18 cellular contexts compared by ENCODE assay signal in the genomic region with DNA sequence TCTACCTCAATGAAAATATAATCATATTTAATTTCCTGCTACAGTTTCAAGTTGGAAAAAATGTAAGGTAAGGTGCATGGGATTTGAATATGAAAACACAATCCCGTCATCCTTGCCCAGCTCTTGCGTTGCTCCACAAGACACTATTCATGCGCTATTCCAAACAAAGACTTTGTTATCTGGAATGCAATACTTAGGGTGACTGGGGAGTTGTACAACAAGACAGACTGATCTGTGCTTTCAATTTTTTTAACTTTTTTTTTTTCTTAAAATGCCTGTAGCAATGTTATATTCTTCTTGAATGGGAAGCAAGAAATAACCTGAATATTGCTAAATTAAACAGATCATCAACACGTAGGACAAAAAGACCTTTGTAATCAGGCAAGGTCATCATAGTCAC.
A peak's percentile ranks its signal among the peaks of the same experiment; 100 is the strongest.
DNase-seq lines count a peak whose midpoint lies in the region; ATAC-seq, FAIRE-seq and TF ChIP-seq lines count a peak whose summit lies in the region.
"Had no signal": no experiment of that assay in that cellular context is flagged by ENCODE, and none has a peak within 500 bp of the region (broad histone marks: within the 10 kb centered on the region; RNA-seq: fewer than 3 reads in every experiment).

No MANE protein-coding gene starts in this region.

- H3K27ac ChIP-seq in right atrium auricular region (no peak overlapping the region), pancreas (no peak overlapping the region)
- H3K27ac ChIP-seq: A549, BLaER1 had no signal

- H3K4me1 ChIP-seq in right atrium auricular region, result peaks cover 0 to 15% of the 10 kb centered on the region in 2 donors
- peaks cover 0 to 6% (median 0%) of the 10 kb centered on the region in 3 donors for H3K4me1 ChIP-seq in pancreas
- H3K4me1 ChIP-seq: A549, BLaER1 had no signal

- 82 to 92% methylated on average over 4 of the region's 4 CpGs for WGBS in pancreas, 2 donors

- no peak for TF ChIP-seq CTCF in right atrium auricular region (IDR thresholded peaks at IDR 0.05)
- no peak for TF ChIP-seq CTCF in pancreas (IDR thresholded peaks at IDR 0.05)

- FAIRE-seq in pancreas (lab: Jason Lieb, UNC), result no peak
- FAIRE-seq: A549, G401.6, GM12891 had no signal

- H3K9me3 ChIP-seq in right atrium auricular region (no peaks in the 10 kb centered on the region), pancreas (no peaks in the 10 kb centered on the region)
- H3K9me3 ChIP-seq: A549, BLaER1 had no signal

- DNase-seq in RPMI7951 (ENCODE audit: low read depth), result peak; percentile 1
- DNase-seq in foreskin melanocyte, result peak; percentile 70
- DNase-seq in midbrain (lab: John Stamatoyannopoulos, UW), result peak; percentile 8
- DNase-seq in sciatic nerve (ENCODE audit: low spot score), result no peak
- DNase-seq in right atrium auricular region (ENCODE audit: low spot score), result no peak
- DNase-seq in ecto neural progenitor cell (ENCODE audit: low spot score), result no peak
- no peak for DNase-seq in pancreas
- DNase-seq: Calu3; CD4-positive, CD25-positive, alpha-beta regulatory T cell; DMS 273 treated with DMSO at 0.1 percent for 48 hours; DMS79 treated with DMSO at 0.1 percent for 48 hours; EL; H9 had no signal

- ATAC-seq in sciatic nerve, result peak; percentile 77
- ATAC-seq in pancreas, result no peak
- ATAC-seq: A549, GM23338 had no signal

- H3K4me3 ChIP-seq in right atrium auricular region (no peak overlapping the region), pancreas (no peak overlapping the region)
- H3K4me3 ChIP-seq: A549, BLaER1, GM23338 had no signal

- intact Hi-C loops in sciatic nerve (cut with DNase I) (no loop called here), pancreas (cut with DNase I) (no loop called here)

- H3K36me3 ChIP-seq in right atrium auricular region (no peaks in the 10 kb centered on the region), pancreas (no peaks in the 10 kb centered on the region)
- H3K36me3 ChIP-seq: BLaER1 had no signal

- H3K27me3 ChIP-seq in right atrium auricular region (no peaks in the 10 kb centered on the region), pancreas (no peaks in the 10 kb centered on the region)
- H3K27me3 ChIP-seq: BLaER1 had no signal

Comparison
In these comparisons a context has a peak if more than half of its experiments do, and no peak if none do; other contexts are left out.
1. DNase-seq: peak in RPMI7951 (single experiment), foreskin melanocyte (single experiment) and midbrain (single experiment); none in sciatic nerve (single experiment), right atrium auricular region (single experiment), ecto neural progenitor cell (single experiment) and pancreas (0 of 6).